In the genomic region with DNA sequence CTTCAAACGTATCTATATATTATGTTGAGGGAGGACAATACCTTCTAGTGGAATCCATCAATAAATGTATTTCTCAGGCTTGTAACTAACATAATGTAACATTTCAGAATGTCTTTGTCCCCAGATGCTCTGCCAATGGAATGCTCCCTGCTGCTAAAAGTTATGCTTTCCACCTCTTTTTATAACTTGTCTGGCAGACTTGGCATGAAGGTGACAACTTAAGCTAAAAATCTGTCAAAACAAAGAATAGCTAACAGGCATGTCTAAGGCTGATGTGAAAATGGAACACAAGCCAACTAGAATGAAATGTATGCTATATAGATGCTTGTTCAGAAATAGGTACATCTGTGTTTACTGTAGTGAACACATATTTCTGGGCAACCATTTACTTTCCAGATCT, we compare ENCODE assay signal across 25 cellular contexts.
"Had no signal": no experiment of that assay in that cellular context is flagged by ENCODE, and none has a peak within 500 bp of the region (broad histone marks: within the 10 kb centered on the region; RNA-seq: fewer than 3 reads in every experiment).

No MANE protein-coding gene starts in this region.

- H3K36me3 ChIP-seq: neural progenitor cell, pancreas, prostate gland, right lobe of liver, sigmoid colon, stomach, thoracic aorta, thyroid gland, tibial nerve, upper lobe of left lung, vagina had no signal

- H2AFZ ChIP-seq: neural progenitor cell had no signal

- DNase-seq: naive B cell; naive thymus-derived CD8-positive, alpha-beta T cell; nephron progenitor cell; occipital lobe; pancreas; right cardiac atrium; right lobe of liver; sigmoid colon; small intestine; stimulated activated CD4-positive, alpha-beta T cell treated with anti-CD3 and anti-CD28 coated beads, Interleukin-15, amount 100 ng/mL, for 24 hours; stimulated activated CD4-positive, alpha-beta T cell treated with anti-CD3 and anti-CD28 coated beads, Interleukin-2, amount 100 ng/mL, for 24 hours; stimulated activated CD4-positive, alpha-beta T cell treated with anti-CD3 and anti-CD28 coated beads, Interleukin-2, amount 100 ng/mL, for 48 hours; stimulated activated CD4-positive, alpha-beta T cell treated with anti-CD3 and anti-CD28 coated beads, Interleukin-4, amount 100 ng/mL, for 24 hours; stimulated activated naive B cell treated with anti-CD40 and anti-IgM and Interleukin-4, amounts not matched to agents 10 μg/mL and 1 μg/mL and 100 μg/mL, for 72 hours; stimulated activated naive CD4-positive, alpha-beta T cell treated with Interleukin-2 at 50 U/mL for 16 hours; stomach; thyroid gland; trophoblast cell had no signal

- H3K27me3 ChIP-seq: neural progenitor cell, pancreas, right lobe of liver, sigmoid colon, stomach, thyroid gland, tibial nerve, upper lobe of left lung, vagina had no signal

- H3K27ac ChIP-seq: neural progenitor cell, pancreas, prostate gland, right lobe of liver, sigmoid colon, stomach, thoracic aorta, thyroid gland, tibial nerve, upper lobe of left lung, vagina had no signal

- H3K9me3 ChIP-seq: pancreas, prostate gland, right lobe of liver, stomach, thoracic aorta, thyroid gland, tibial nerve, upper lobe of left lung, vagina had no signal

- H3K9ac ChIP-seq: neural progenitor cell had no signal

- H3K4me1 ChIP-seq: neural progenitor cell, pancreas, prostate gland, right lobe of liver, sigmoid colon, stomach, thyroid gland, tibial nerve, upper lobe of left lung, vagina had no signal

- FAIRE-seq: pancreas, small intestine, urothelium cell line had no signal

- H3K4me2 ChIP-seq: neural progenitor cell had no signal

- H3K4me3 ChIP-seq: neural progenitor cell, pancreas, prostate gland, right lobe of liver, sigmoid colon, stomach, thoracic aorta, thyroid gland, tibial nerve, upper lobe of left lung, vagina had no signal
